19 cellular contexts compared by ENCODE assay signal in genomic region chr20:24097051-24097450, GRCh38.
"Had no signal": no experiment of that assay in that cellular context is flagged by ENCODE, and none has a peak within 500 bp of the region (broad histone marks: within the 10 kb centered on the region; RNA-seq: fewer than 3 reads in every experiment).

No MANE protein-coding gene starts in this region.

- H3K36me3 Mint-ChIP-seq: memory B cell; natural killer cell treated with Interleukin-12 subunit alpha and Interleukin-12 subunit beta and Interleukin-15 and Interleukin-18, amount 100 ng/mL, for 72 hours had no signal

- H3K4me3 Mint-ChIP-seq: dendritic cell treated with granulocyte-macrophage colony-stimulating factor and Interleukin-4, amounts not matched to agents 40 ng/mL and 50 ng/mL, for 4 days; memory B cell; natural killer cell treated with Interleukin-12 subunit alpha and Interleukin-12 subunit beta and Interleukin-15 and Interleukin-18, amount 100 ng/mL, for 72 hours; stimulated activated naive CD8-positive, alpha-beta T cell treated with anti-CD3 and anti-CD28 coated beads, Interleukin-15, Interleukin-2, amounts not matched to agents 100 ng/mL and 50 ng/mL, for 24 hours had no signal

- H3K4me3 ChIP-seq: prostate gland, suprapubic skin had no signal

- H3K4me1 ChIP-seq: prostate gland had no signal

- H3K9me3 Mint-ChIP-seq: dendritic cell treated with granulocyte-macrophage colony-stimulating factor and Interleukin-4, amounts not matched to agents 40 ng/mL and 50 ng/mL, for 4 days; memory B cell; natural killer cell treated with Interleukin-12 subunit alpha and Interleukin-12 subunit beta and Interleukin-15 and Interleukin-18, amount 100 ng/mL, for 72 hours; stimulated activated naive CD8-positive, alpha-beta T cell treated with anti-CD3 and anti-CD28 coated beads, Interleukin-15, Interleukin-2, amounts not matched to agents 100 ng/mL and 50 ng/mL, for 24 hours had no signal

- DNase-seq: activated CD4-positive, alpha-beta T cell treated with anti-CD3 and anti-CD28 coated beads, Interleukin-2, amount 50 U/mL, for 4 hours; activated naive CD4-positive, alpha-beta T cell; activated T-cell treated with anti-CD3 and anti-CD28 coated beads for 4 hours; anterior cingulate cortex; brain microvascular endothelial cell; effector memory CD4-positive, alpha-beta T cell; foreskin melanocyte; head of caudate nucleus; right cardiac atrium; small intestine; T-helper 9 cell had no signal

- H3K36me3 ChIP-seq: brain microvascular endothelial cell, prostate gland, suprapubic skin had no signal

- H3K4me1 Mint-ChIP-seq: memory B cell had no signal

- H3K27me3 Mint-ChIP-seq: dendritic cell treated with granulocyte-macrophage colony-stimulating factor and Interleukin-4, amounts not matched to agents 40 ng/mL and 50 ng/mL, for 4 days; memory B cell had no signal

- H3K27me3 ChIP-seq: brain microvascular endothelial cell, suprapubic skin had no signal

- H3K9me3 ChIP-seq: prostate gland, suprapubic skin had no signal

- H3K27ac ChIP-seq: brain microvascular endothelial cell, suprapubic skin had no signal

- H3K27ac Mint-ChIP-seq: dendritic cell treated with granulocyte-macrophage colony-stimulating factor and Interleukin-4, amounts not matched to agents 40 ng/mL and 50 ng/mL, for 4 days; memory B cell; natural killer cell treated with Interleukin-12 subunit alpha and Interleukin-12 subunit beta and Interleukin-15 and Interleukin-18, amount 100 ng/mL, for 72 hours; stimulated activated naive CD8-positive, alpha-beta T cell treated with anti-CD3 and anti-CD28 coated beads, Interleukin-15, Interleukin-2, amounts not matched to agents 100 ng/mL and 50 ng/mL, for 24 hours had no signal

- ATAC-seq: activated CD4-positive, CD25-positive, alpha-beta regulatory T cell treated with anti-CD3 and anti-CD28 coated beads, Interleukin-2, amount 50 U/mL, for 24 hours; left lobe of liver; natural killer cell treated with Interleukin-12 subunit alpha and Interleukin-12 subunit beta and Interleukin-15 and Interleukin-18, amount 100 ng/mL, for 72 hours; right cardiac atrium had no signal
